Comparison of ENCODE assay signal across 8 cellular contexts in genomic region chr19:41959056-41960053, GRCh38. TPM values are rescaled to one million over a fixed set of nuclear protein-coding genes. Genes with fewer than 3 reads are reported as not detected.
A peak's percentile ranks its signal among the peaks of the same experiment; 100 is the strongest.
DNase-seq lines count a peak whose midpoint lies in the region; ATAC-seq, FAIRE-seq and TF ChIP-seq lines count a peak whose summit lies in the region.

Gene RABAC1, minus strand, starts transcription at chr19:41959321. Its CDS starts 29 bp downstream, at chr19:41959292.

- peak; percentile 44 for TF ChIP-seq POLR2A in GM10847 (IDR thresholded peaks at IDR 0.05; ENCODE audit: extremely low read depth, insufficient read length)

- H3K27me3 ChIP-seq in SU-DHL-6 (ENCODE audit: low read length) = no peaks in the 10 kb centered on the region
- no peaks in the 10 kb centered on the region for H3K27me3 ChIP-seq in pancreas
- H3K27me3 ChIP-seq in tibial artery = peaks cover 0 to 4% of the 10 kb centered on the region in 2 donors

- 4 to 6% methylated on average over 41 to 46 of the region's 46 CpGs for WGBS in pancreas, 2 donors

- no peaks in the 10 kb centered on the region for H3K36me3 ChIP-seq in SU-DHL-6 (ENCODE audit: low read length)
- no peaks in the 10 kb centered on the region for H3K36me3 ChIP-seq in pancreas
- H3K36me3 ChIP-seq in tibial artery = peaks cover 0 to 28% (median 14%) of the 10 kb centered on the region in 3 donors

- intact Hi-C loops in Right ventricle myocardium inferior (cut with DNase I) (loop anchor here (5.0 kb wide), 1 partner anchor 97 kb away; the partner anchor contains the start of gene RPS19), pancreas (cut with DNase I) (no loop called here), tibial artery (cut with DNase I; ENCODE audit: low total_unique reads) (loop anchor here (5.0 kb wide), 1 partner anchor 77 kb away; the partner anchor contains the start of gene ARHGEF1)

- peak within 1 kb of the TSS; percentile 99 for H3K4me3 Mint-ChIP-seq in activated naive CD8-positive, alpha-beta T cell treated with anti-CD3 and anti-CD28 coated beads, Interleukin-2, amount 10 ng/mL, durations not matched to agents 7 days and 5 days

- no peaks in the 10 kb centered on the region for H3K9me3 Mint-ChIP-seq in activated naive CD8-positive, alpha-beta T cell treated with anti-CD3 and anti-CD28 coated beads, Interleukin-2, amount 10 ng/mL, durations not matched to agents 7 days and 5 days

- POLR2A ChIA-PET in activated naive CD8-positive, alpha-beta T cell treated with anti-CD3 and anti-CD28 coated beads, Interleukin-2, amount 10 ng/mL, durations not matched to agents 7 days and 5 days (lab: Charles Lee) = interaction anchor here (1.1 to 4.0 kb wide), 8 partner anchors 14 to 322 kb away, joined by 3 to 25 read pairs (median 6); partner anchors contain the start of genes ERFL and RPS19

- H3K9me2 ChIP-seq in SU-DHL-6 (replicated peaks; ENCODE audit: insufficient read depth, low read length) = no peaks in the 10 kb centered on the region

- no peak for FAIRE-seq in pancreas (lab: Jason Lieb, UNC)

- H3K79me2 ChIP-seq in SU-DHL-6 (ENCODE audit: insufficient read depth, low read length) = no peaks in the 10 kb centered on the region; the same call in 1 of the 2 replicates

- ATAC-seq in HG02623 (IDR thresholded peaks at IDR 0.05; ENCODE audit: unreplicated experiment) = peak; percentile 89
- peak; percentile 90 for ATAC-seq in activated naive CD8-positive, alpha-beta T cell treated with anti-CD3 and anti-CD28 coated beads, Interleukin-2, amount 10 ng/mL, durations not matched to agents 7 days and 5 days (ENCODE audit: low read depth)
- peak; percentile 95 for ATAC-seq in Right ventricle myocardium inferior
- peak; percentile 83 to 94 (median 88) for ATAC-seq in pancreas

- no peaks in the 10 kb centered on the region for H3K27me3 Mint-ChIP-seq in activated naive CD8-positive, alpha-beta T cell treated with anti-CD3 and anti-CD28 coated beads, Interleukin-2, amount 10 ng/mL, durations not matched to agents 7 days and 5 days

- H3K4me1 ChIP-seq in pancreas = peaks cover 0 to 4% (median 0%) of the 10 kb centered on the region in 3 donors
- H3K4me1 ChIP-seq in tibial artery = peaks cover 0 to 19% (median 13%) of the 10 kb centered on the region in 4 donors

- H3F3A ChIP-seq in SU-DHL-6 (ENCODE audit: insufficient read depth) = peaks cover 17% of the 10 kb centered on the region

- no peaks in the 10 kb centered on the region for H4K20me1 ChIP-seq in SU-DHL-6 (ENCODE audit: low read depth, low read length)

- DNase-seq in NCI-H128 (lab: John Stamatoyannopoulos, UW; ENCODE audit: unreplicated experiment) (peak; percentile 82), Right ventricle myocardium inferior (ENCODE audit: missing footprints) (peak; percentile 93), pancreas (peak; percentile 84 to 94 (median 88)), tibial artery (peak; percentile 91 to 93)
- DNase-seq in activated naive CD8-positive, alpha-beta T cell treated with anti-CD3 and anti-CD28 coated beads, Interleukin-2, amount 10 ng/mL, durations not matched to agents 7 days and 5 days = peak; percentile 85

- peak within 1 kb of the TSS; percentile 85 for H3K4me2 ChIP-seq in SU-DHL-6 (ENCODE audit: low read depth, low read length, poor library complexity, severe bottlenecking)

- peaks cover 15% of the 10 kb centered on the region for H3K4me1 Mint-ChIP-seq in activated naive CD8-positive, alpha-beta T cell treated with anti-CD3 and anti-CD28 coated beads, Interleukin-2, amount 10 ng/mL, durations not matched to agents 7 days and 5 days

- H3K9ac ChIP-seq in SU-DHL-6 (ENCODE audit: low read length) = peak within 1 kb of the TSS; percentile 97

- peak within 1 kb of the TSS; percentile 84 for H2AFZ ChIP-seq in SU-DHL-6 (ENCODE audit: low read depth, low read length, severe bottlenecking)

- H3K27ac Mint-ChIP-seq in activated naive CD8-positive, alpha-beta T cell treated with anti-CD3 and anti-CD28 coated beads, Interleukin-2, amount 10 ng/mL, durations not matched to agents 7 days and 5 days = peak within 1 kb of the TSS; percentile 96

- H3K27ac ChIP-seq in SU-DHL-6 (ENCODE audit: low read depth, low read length) = peak within 1 kb of the TSS; percentile 72
- H3K27ac ChIP-seq in pancreas = peak within 1 kb of the TSS; percentile 73 to 87 (median 83)
- peak within 1 kb of the TSS; percentile 85 to 96 for H3K27ac ChIP-seq in tibial artery

- H3K9me3 ChIP-seq in SU-DHL-6 (ENCODE audit: insufficient read depth, low read length) (no peaks in the 10 kb centered on the region), pancreas (no peaks in the 10 kb centered on the region), tibial artery (no peaks in the 10 kb centered on the region)

- H3K4me3 ChIP-seq in SU-DHL-6 (ENCODE audit: insufficient read depth, low read length, poor library complexity, severe bottlenecking) (peak within 1 kb of the TSS; percentile 99), pancreas (peak within 1 kb of the TSS; percentile 75 to 94 (median 80)), tibial artery (peak within 1 kb of the TSS; percentile 68 to 91)

- H3K36me3 Mint-ChIP-seq in activated naive CD8-positive, alpha-beta T cell treated with anti-CD3 and anti-CD28 coated beads, Interleukin-2, amount 10 ng/mL, durations not matched to agents 7 days and 5 days = no peaks in the 10 kb centered on the region

- TF ChIP-seq CTCF in SU-DHL-6 (IDR thresholded peaks at IDR 0.05; ENCODE audit: insufficient read depth, low read length, poor library complexity, severe bottlenecking) = peak; percentile 67
- no peak for TF ChIP-seq CTCF in pancreas (IDR thresholded peaks at IDR 0.05)
- TF ChIP-seq CTCF in tibial artery (IDR thresholded peaks at IDR 0.05) = no peak

RNA-seq across cellular contexts. Expression of gene RABAC1, which starts in this region (rescaled TPM):
- 10 to 100 TPM; 85.3 to 87.3 TPM for total RNA-seq in activated naive CD8-positive, alpha-beta T cell treated with anti-CD3 and anti-CD28 coated beads, Interleukin-2, amount 10 ng/mL, durations not matched to agents 7 days and 5 days
- total RNA-seq in Right ventricle myocardium inferior (68.4 TPM), pancreas (10 to 100 TPM; 49.8 to 79.4 (median 66.8) TPM)
- 100 to 1,000 TPM; 117 to 134 TPM for polyA plus RNA-seq in pancreas

Comparison
In these comparisons a context has a peak if more than half of its experiments do, and no peak if none do; other contexts are left out.
1. Peak in every context shown above with its lines: DNase-seq, ATAC-seq, H3K4me3 ChIP-seq and H3K27ac ChIP-seq.
2. intact Hi-C loops: an anchor here in Right ventricle myocardium inferior (5.0 kb wide) and tibial artery (5.0 kb wide); none called in pancreas.